Comparison of ENCODE assay signal across 1 cellular context in genomic region chr9:1879501-1879900, GRCh38.
TF ChIP-seq lines count a peak whose summit lies in the region.

No MANE protein-coding gene starts in this region.

TF ChIP-seq in GM12878, 131 proteins besides CTCF, POLR2A, EP300 and RAD21 (continued from another document and continues in another):
- TF ChIP-seq ZBTB40 (IDR thresholded peaks at IDR 0.05; ENCODE audit: borderline replicate concordance), result no peak
- TF ChIP-seq MXI1 (IDR thresholded peaks at IDR 0.05; ENCODE audit: low read depth, low read length), result peak; percentile 60; the same call in 1 of the 2 replicates
- no peak for TF ChIP-seq SMAD1 (IDR thresholded peaks at IDR 0.05; ENCODE audit: low read depth, partially characterized antibody)
- TF ChIP-seq USF2 (IDR thresholded peaks at IDR 0.05; ENCODE audit: borderline replicate concordance, low read depth, low read length), result no peak
- no peak for TF ChIP-seq E2F8 (IDR thresholded peaks at IDR 0.05; ENCODE audit: low read depth, partially characterized antibody)
- TF ChIP-seq ZBTB11 (CRISPR knock-in tag; IDR thresholded peaks at IDR 0.05), result no peak
- no peak for TF ChIP-seq POLR2AphosphoS2 (IDR thresholded peaks at IDR 0.05; ENCODE audit: low read depth, low read length)
- TF ChIP-seq CBX3 (IDR thresholded peaks at IDR 0.05; ENCODE audit: borderline replicate concordance, low read depth), result no peak
- no peak for TF ChIP-seq E2F4 (IDR thresholded peaks at IDR 0.05; ENCODE audit: low read depth, low read length)
- peak; percentile 82 for TF ChIP-seq ZNF24 (IDR thresholded peaks at IDR 0.05)
- TF ChIP-seq ATF2 (IDR thresholded peaks at IDR 0.05; ENCODE audit: low read length), result no peak
- TF ChIP-seq TCF12 (IDR thresholded peaks at IDR 0.05; ENCODE audit: low read depth, low read length), result peak; percentile 77; the same call in 1 of the 2 replicates
- TF ChIP-seq TBL1XR1 (IDR thresholded peaks at IDR 0.05; ENCODE audit: low read depth, low read length), result peak; percentile 81
- no peak for TF ChIP-seq MTA3 (IDR thresholded peaks at IDR 0.05; ENCODE audit: borderline replicate concordance, low read length)
- peak; percentile 88 for TF ChIP-seq CREM (IDR thresholded peaks at IDR 0.05; ENCODE audit: low read depth)
- TF ChIP-seq CEBPZ (IDR thresholded peaks at IDR 0.05; ENCODE audit: low read depth, low read length), result no peak
- TF ChIP-seq CBFB (IDR thresholded peaks at IDR 0.05; ENCODE audit: low read depth), result peak; percentile 63
- TF ChIP-seq SUZ12 (IDR thresholded peaks at IDR 0.05; ENCODE audit: unreplicated experiment), result no peak
- peak; percentile 16 for TF ChIP-seq MEF2B (IDR thresholded peaks at IDR 0.05; ENCODE audit: partially characterized antibody, poor library complexity, severe bottlenecking)
- no peak for TF ChIP-seq IRF5 (IDR thresholded peaks at IDR 0.05; ENCODE audit: borderline replicate concordance)
- no peak for TF ChIP-seq HSF1 (IDR thresholded peaks at IDR 0.05; ENCODE audit: low read depth, low read length)
- no peak for TF ChIP-seq REST (IDR thresholded peaks at IDR 0.05; ENCODE audit: low read depth, low read length)
- peak in 1 of 2 experiments; percentile 85; a peak in 1 of 3 replicates for TF ChIP-seq EGR1 (IDR thresholded peaks at IDR 0.05; ENCODE audit: borderline replicate concordance in 1 of 2, low read depth in 2 of 2, low read length in 2 of 2)
- TF ChIP-seq SMC3 (IDR thresholded peaks at IDR 0.05; ENCODE audit: borderline replicate concordance, low read length), result no peak; the same call in 1 of the 2 replicates
- TF ChIP-seq ATF7 (IDR thresholded peaks at IDR 0.05; ENCODE audit: low read depth), result peak; percentile 72
- TF ChIP-seq HDAC6 (IDR thresholded peaks at IDR 0.05; ENCODE audit: unreplicated experiment), result no peak
- no peak for TF ChIP-seq CBX5 (IDR thresholded peaks at IDR 0.05; ENCODE audit: low read depth)
- TF ChIP-seq STAT1 (conservative IDR thresholded peaks at IDR 0.05), result no peak
- TF ChIP-seq ESRRA (IDR thresholded peaks at IDR 0.05; ENCODE audit: low read length), result no peak
